In the genomic region with DNA sequence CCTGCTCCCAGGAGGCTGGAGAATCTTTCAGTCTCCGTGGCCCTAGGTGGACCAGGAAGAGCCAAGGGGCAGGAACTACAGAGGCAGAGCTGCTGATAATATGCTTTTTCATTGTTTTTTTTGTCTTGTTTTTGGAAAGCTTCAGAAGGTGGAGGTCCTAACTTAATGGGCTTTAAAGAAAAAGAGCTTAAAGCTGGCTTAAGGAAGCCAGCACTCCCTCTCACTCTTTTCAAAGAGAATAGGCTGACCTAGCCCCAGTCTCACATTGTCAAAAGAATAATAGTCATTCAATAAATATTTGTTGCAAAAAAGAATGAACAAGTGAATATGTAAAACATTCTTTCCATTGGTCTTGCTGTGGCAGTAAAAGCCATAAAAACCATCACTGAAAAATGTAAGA, we compare ENCODE assay signal across 22 cellular contexts.
"Had no signal": no experiment of that assay in that cellular context is flagged by ENCODE, and none has a peak within 500 bp of the region (broad histone marks: within the 10 kb centered on the region; RNA-seq: fewer than 3 reads in every experiment).

No MANE protein-coding gene starts in this region.

- H3K4me3 ChIP-seq: colonic mucosa, esophagus squamous epithelium, gastrocnemius medialis, heart right ventricle, left lung, lower lobe of right lung, mucosa of descending colon had no signal

- DNase-seq: colonic mucosa; cortex of kidney; effector CD8-positive, alpha-beta T cell; effector memory CD8-positive, alpha-beta T cell; endodermal cell; erythroblast; esophagus squamous epithelium; foreskin fibroblast; foreskin melanocyte; gastrocnemius medialis; glutamatergic neuron; head of caudate nucleus; heart right ventricle; hippocampal formation; left cardiac atrium; left lung; left ventricle myocardium superior; lower lobe of right lung; mesenchymal stem cell; mucosa of descending colon; naive B cell had no signal

- H3K27ac ChIP-seq: colonic mucosa, epithelial cell of prostate, esophagus squamous epithelium, gastrocnemius medialis, heart right ventricle, left lung, lower lobe of right lung had no signal

- H3K27me3 ChIP-seq: colonic mucosa, esophagus squamous epithelium, gastrocnemius medialis, heart right ventricle, left lung had no signal

- H3K36me3 ChIP-seq: colonic mucosa, esophagus squamous epithelium, gastrocnemius medialis, heart right ventricle, left lung, lower lobe of right lung had no signal

- H3K9me3 ChIP-seq: colonic mucosa, esophagus squamous epithelium, gastrocnemius medialis, heart right ventricle, left lung, lower lobe of right lung, mucosa of descending colon had no signal

- H3K4me1 ChIP-seq: colonic mucosa, esophagus squamous epithelium, gastrocnemius medialis, heart right ventricle, left lung, lower lobe of right lung had no signal
